ENCODE assay signal across 21 cellular contexts in genomic region chr2:205719864-205720263, GRCh38. TPM values are rescaled to one million over a fixed set of nuclear protein-coding genes. Genes with fewer than 3 reads are reported as not detected.
"Had no signal": no experiment of that assay in that cellular context is flagged by ENCODE, and none has a peak within 500 bp of the region (broad histone marks: within the 10 kb centered on the region; RNA-seq: fewer than 3 reads in every experiment).

No MANE protein-coding gene starts in this region.

- H3K36me3 Mint-ChIP-seq: immature natural killer cell; stimulated activated memory B cell treated with anti-CD40 and anti-IgM and Interleukin-4, amounts not matched to agents 10 μg/mL and 1 μg/mL and 100 μg/mL, for 72 hours; T-cell had no signal

- H3K27me3 ChIP-seq: adrenal gland, suprapubic skin, upper lobe of left lung had no signal

- ATAC-seq: activated T-helper 17 cell treated with anti-CD3 and anti-CD28 coated beads, Interleukin-2, amount 50 U/mL, for 72 hours; left cardiac atrium; lower lobe of right lung; naive thymus-derived CD4-positive, alpha-beta T cell; right cardiac atrium; stimulated activated memory B cell treated with anti-CD40 and anti-IgM and Interleukin-4, amounts not matched to agents 10 μg/mL and 1 μg/mL and 100 μg/mL, for 72 hours; T-cell had no signal

- H3K9me3 ChIP-seq: adrenal gland, lower lobe of right lung, suprapubic skin, upper lobe of left lung had no signal

- H3K27ac ChIP-seq: adrenal gland, coronary artery, lower lobe of right lung, suprapubic skin, VCaP had no signal

- DNase-seq: activated CD4-positive, alpha-beta T cell treated with anti-CD3 and anti-CD28 coated beads for 4 hours; activated CD8-positive, alpha-beta memory T cell treated with anti-CD3 and anti-CD28 coated beads for 24 hours; activated naive CD4-positive, alpha-beta T cell treated with anti-CD3 and anti-CD28 coated beads, Interleukin-2, amount 10 ng/mL, durations not matched to agents 7 days and 5 days; adrenal gland; central memory CD4-positive, alpha-beta T cell; effector CD8-positive, alpha-beta T cell; immature natural killer cell; left cardiac atrium; lower lobe of right lung; midbrain; naive thymus-derived CD4-positive, alpha-beta T cell; nucleus accumbens; T-cell; T1000; upper lobe of left lung had no signal

- H3K4me3 Mint-ChIP-seq: activated naive CD4-positive, alpha-beta T cell treated with anti-CD3 and anti-CD28 coated beads, Interleukin-2, amount 10 ng/mL, durations not matched to agents 7 days and 5 days; activated T-helper 17 cell treated with anti-CD3 and anti-CD28 coated beads, Interleukin-2, amount 50 U/mL, for 72 hours; immature natural killer cell; naive thymus-derived CD4-positive, alpha-beta T cell; stimulated activated memory B cell treated with anti-CD40 and anti-IgM and Interleukin-4, amounts not matched to agents 10 μg/mL and 1 μg/mL and 100 μg/mL, for 72 hours; T-cell had no signal

- H3K27ac Mint-ChIP-seq: activated naive CD4-positive, alpha-beta T cell treated with anti-CD3 and anti-CD28 coated beads, Interleukin-2, amount 10 ng/mL, durations not matched to agents 7 days and 5 days; activated T-helper 17 cell treated with anti-CD3 and anti-CD28 coated beads, Interleukin-2, amount 50 U/mL, for 72 hours; immature natural killer cell; naive thymus-derived CD4-positive, alpha-beta T cell; stimulated activated memory B cell treated with anti-CD40 and anti-IgM and Interleukin-4, amounts not matched to agents 10 μg/mL and 1 μg/mL and 100 μg/mL, for 72 hours; T-cell had no signal

- H3K27me3 Mint-ChIP-seq: stimulated activated memory B cell treated with anti-CD40 and anti-IgM and Interleukin-4, amounts not matched to agents 10 μg/mL and 1 μg/mL and 100 μg/mL, for 72 hours had no signal

- H3K4me1 Mint-ChIP-seq: activated T-helper 17 cell treated with anti-CD3 and anti-CD28 coated beads, Interleukin-2, amount 50 U/mL, for 72 hours; immature natural killer cell; T-cell had no signal

- H3K4me3 ChIP-seq: adrenal gland, coronary artery, lower lobe of right lung, suprapubic skin, upper lobe of left lung had no signal

- H3K9me3 Mint-ChIP-seq: activated naive CD4-positive, alpha-beta T cell treated with anti-CD3 and anti-CD28 coated beads, Interleukin-2, amount 10 ng/mL, durations not matched to agents 7 days and 5 days; activated T-helper 17 cell treated with anti-CD3 and anti-CD28 coated beads, Interleukin-2, amount 50 U/mL, for 72 hours; immature natural killer cell; naive thymus-derived CD4-positive, alpha-beta T cell; stimulated activated memory B cell treated with anti-CD40 and anti-IgM and Interleukin-4, amounts not matched to agents 10 μg/mL and 1 μg/mL and 100 μg/mL, for 72 hours; T-cell had no signal

- H3K36me3 ChIP-seq: suprapubic skin had no signal

RNA-seq across cellular contexts. Expression of gene NRP2, which starts 37.6 kb away (rescaled TPM):
- polyA plus RNA-seq: immature natural killer cell had no signal
